18 cellular contexts compared by ENCODE assay signal in genomic region chr14:91420686-91421085, GRCh38.
"Had no signal": no experiment of that assay in that cellular context is flagged by ENCODE, and none has a peak within 500 bp of the region (broad histone marks: within the 10 kb centered on the region; RNA-seq: fewer than 3 reads in every experiment).

No MANE protein-coding gene starts in this region.

- H3K27me3 Mint-ChIP-seq: activated naive CD8-positive, alpha-beta T cell treated with anti-CD3 and anti-CD28 coated beads for 36 hours; progenitor cell of endocrine pancreas; stimulated activated naive CD8-positive, alpha-beta T cell treated with anti-CD3 and anti-CD28 coated beads, Interleukin-15, amount 100 ng/mL, for 72 hours; T-cell had no signal

- ATAC-seq: body of pancreas; foreskin keratinocyte; stimulated activated naive CD8-positive, alpha-beta T cell treated with anti-CD3 and anti-CD28 coated beads, Interleukin-15, amount 100 ng/mL, for 72 hours; T-cell; upper lobe of right lung had no signal

- H3K4me3 ChIP-seq: body of pancreas, dorsolateral prefrontal cortex, lung, skin epidermis, upper lobe of right lung had no signal

- H3K27me3 ChIP-seq: body of pancreas, upper lobe of right lung had no signal

- H3K9me3 Mint-ChIP-seq: activated naive CD8-positive, alpha-beta T cell treated with anti-CD3 and anti-CD28 coated beads for 36 hours; stimulated activated naive CD8-positive, alpha-beta T cell treated with anti-CD3 and anti-CD28 coated beads, Interleukin-15, amount 100 ng/mL, for 72 hours; T-cell had no signal

- H3K27ac ChIP-seq: body of pancreas, dorsolateral prefrontal cortex, epithelial cell of prostate, foreskin keratinocyte, skin epidermis, upper lobe of right lung had no signal

- H3K27ac Mint-ChIP-seq: activated naive CD8-positive, alpha-beta T cell treated with anti-CD3 and anti-CD28 coated beads for 36 hours; progenitor cell of endocrine pancreas; stimulated activated naive CD8-positive, alpha-beta T cell treated with anti-CD3 and anti-CD28 coated beads, Interleukin-15, amount 100 ng/mL, for 72 hours had no signal

- H3K9me3 ChIP-seq: body of pancreas, upper lobe of right lung had no signal

- DNase-seq: activated CD4-positive, alpha-beta T cell treated with anti-CD3 and anti-CD28 coated beads for 48 hours; activated CD4-positive, CD25-positive, alpha-beta regulatory T cell; activated gamma-delta T cell treated with Interleukin-2 at 50 U/mL for 16 hours; activated naive CD8-positive, alpha-beta T cell treated with anti-CD3 and anti-CD28 coated beads for 36 hours; amygdala; body of pancreas; caudate nucleus; foreskin keratinocyte; hippocampal formation; stimulated activated naive CD8-positive, alpha-beta T cell treated with anti-CD3 and anti-CD28 coated beads, Interleukin-15, amount 100 ng/mL, for 72 hours; T-cell; T1000; upper lobe of right lung had no signal

- H3K36me3 ChIP-seq: upper lobe of right lung had no signal

- H3K4me3 Mint-ChIP-seq: activated naive CD8-positive, alpha-beta T cell treated with anti-CD3 and anti-CD28 coated beads for 36 hours; stimulated activated naive CD8-positive, alpha-beta T cell treated with anti-CD3 and anti-CD28 coated beads, Interleukin-15, amount 100 ng/mL, for 72 hours; T-cell had no signal
